In genomic region chr6:104728444-104728843, GRCh38 we compare ENCODE assay signal across 34 cellular contexts.
DNase-seq lines count a peak whose midpoint lies in the region; ATAC-seq, FAIRE-seq and TF ChIP-seq lines count a peak whose summit lies in the region.
"Had no signal": no experiment of that assay in that cellular context is flagged by ENCODE, and none has a peak within 500 bp of the region (broad histone marks: within the 10 kb centered on the region; RNA-seq: fewer than 3 reads in every experiment).

No MANE protein-coding gene starts in this region.

- H3K27me3 ChIP-seq in left ventricle myocardium inferior (ENCODE audit: low read depth) (no peaks in the 10 kb centered on the region), brain microvascular endothelial cell (replicated peaks) (no peaks in the 10 kb centered on the region)
- H3K27me3 ChIP-seq: esophagus muscularis mucosa had no signal

- ATAC-seq in Right ventricle myocardium superior (ENCODE audit: poor library complexity) (no peak), GM18873 (IDR thresholded peaks at IDR 0.05; ENCODE audit: low FRiP score, unreplicated experiment) (no peak), HG03457 (IDR thresholded peaks at IDR 0.05; ENCODE audit: unreplicated experiment) (no peak)
- ATAC-seq: HepG2; left colon; stimulated activated memory B cell treated with anti-CD40 and anti-IgM and Interleukin-4, amounts not matched to agents 10 μg/mL and 1 μg/mL and 100 μg/mL, for 72 hours; WTC11 had no signal

- H3K27ac ChIP-seq in left ventricle myocardium inferior (replicated peaks), result peak overlapping the region; percentile 20
- peak overlapping the region; percentile 18 for H3K27ac ChIP-seq in brain microvascular endothelial cell
- H3K27ac ChIP-seq: 22Rv1, esophagus muscularis mucosa, parathyroid adenoma had no signal

- H3K9me3 ChIP-seq in left ventricle myocardium inferior (replicated peaks), result no peaks in the 10 kb centered on the region
- H3K9me3 ChIP-seq: esophagus muscularis mucosa had no signal

- H3K4me3 ChIP-seq in left ventricle myocardium inferior (no peak overlapping the region), brain microvascular endothelial cell (ENCODE audit: low read depth, low read length) (no peak overlapping the region)
- H3K4me3 ChIP-seq: esophagus muscularis mucosa had no signal

- intact Hi-C loops in left ventricle myocardium inferior (cut with micrococcal nuclease), result no loop called here
- intact Hi-C loops in Right ventricle myocardium superior (cut with DNase I), result no loop called here

- TF ChIP-seq CTCF in left ventricle myocardium inferior (IDR thresholded peaks at IDR 0.05; ENCODE audit: borderline replicate concordance) (no peak), brain microvascular endothelial cell (IDR thresholded peaks at IDR 0.05; ENCODE audit: low read depth, low read length, missing control alignments) (no peak)

- in situ Hi-C loops in brain microvascular endothelial cell (cut with HindIII; ENCODE audit: low pct_ligation_motif_present, low sequenced_read_pairs), result no loop called here

- peaks cover 3% of the 10 kb centered on the region for H3K4me1 ChIP-seq in left ventricle myocardium inferior
- H3K4me1 ChIP-seq: esophagus muscularis mucosa, parathyroid adenoma had no signal

- H3K36me3 ChIP-seq in left ventricle myocardium inferior, result peaks cover 10% of the 10 kb centered on the region
- H3K36me3 ChIP-seq in brain microvascular endothelial cell (replicated peaks), result no peaks in the 10 kb centered on the region

- FAIRE-seq in frontal cortex (lab: Jason Lieb, UNC), result peak; percentile 42
- FAIRE-seq: GM19239, HepG2 had no signal

- DNase-seq in left ventricle myocardium inferior, result no peak
- DNase-seq in Right ventricle myocardium superior, result no peak
- DNase-seq in brain microvascular endothelial cell, result no peak
- DNase-seq in frontal cortex (ENCODE audit: low spot score in 2 of 2), result no peak
- DNase-seq in HUDEP-2 (lab: John Stamatoyannopoulos, UW; ENCODE audit: unreplicated experiment in 76 of 76), result no peak
- no peak for DNase-seq in GOT3 (lab: John Stamatoyannopoulos, UW)
- DNase-seq: activated CD4-positive, alpha-beta T cell treated with anti-CD3 and anti-CD28 coated beads, Interleukin-2, amount 10 ng/mL, durations not matched to agents 7 days and 5 days; activated effector memory CD4-positive, alpha-beta T cell treated with anti-CD3 and anti-CD28 coated beads, Interleukin-2, amount 50 U/mL, for 16 hours; activated naive CD8-positive, alpha-beta T cell treated with anti-CD3 and anti-CD28 coated beads for 36 hours; activated T-cell treated with anti-CD3 and anti-CD28 coated beads, Interleukin-2, amount 50 U/mL, for 1 hour; aorta; caudate nucleus; GF-D8; immature natural killer cell; Karpas-422; left colon; mesendoderm; NCI-H1417; NCI-H2029 treated with DMSO at 0.1 percent for 48 hours; NCI-H226; NCI-H82; retina; RPMI8226; T-helper 1 cell; trophoblast cell had no signal
